In the genomic region with DNA sequence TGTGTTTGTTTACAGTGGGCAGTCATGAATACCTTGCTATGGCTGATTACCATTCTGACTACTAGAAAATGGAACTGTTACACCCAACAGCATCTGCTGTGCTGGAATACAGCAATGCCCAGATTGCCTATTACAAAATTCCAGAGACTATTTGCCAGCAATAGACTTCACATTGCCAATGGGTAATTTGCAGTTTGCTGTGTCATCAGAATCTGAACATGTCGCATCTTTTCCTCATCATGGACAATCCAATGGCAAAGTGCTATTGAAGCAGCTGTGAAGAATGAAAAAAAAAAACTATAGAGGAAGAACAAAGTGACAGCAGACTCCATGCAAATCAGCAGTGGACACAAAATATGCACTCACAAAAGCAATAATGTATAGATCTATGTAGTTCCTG, we compare ENCODE assay signal across 18 cellular contexts.
A peak's percentile ranks its signal among the peaks of the same experiment; 100 is the strongest.
DNase-seq lines count a peak whose midpoint lies in the region; ATAC-seq, FAIRE-seq and TF ChIP-seq lines count a peak whose summit lies in the region.
"Had no signal": no experiment of that assay in that cellular context is flagged by ENCODE, and none has a peak within 500 bp of the region (broad histone marks: within the 10 kb centered on the region; RNA-seq: fewer than 3 reads in every experiment).

No MANE protein-coding gene starts in this region.

- H3K27ac ChIP-seq in A549 = no peak overlapping the region
- no peak overlapping the region for H3K27ac ChIP-seq in K562 (ENCODE audit: extremely low read depth, low read depth, low read length)
- H3K27ac ChIP-seq: GM23248 had no signal

- no peak overlapping the region for H3K9ac ChIP-seq in K562 (ENCODE audit: insufficient read depth in 1 of 2, low read depth in 2 of 2, low read length in 2 of 2)
- H3K9ac ChIP-seq: GM23248 had no signal

- H3K79me2 ChIP-seq in K562 (ENCODE audit: control insufficient read depth, insufficient read depth, low read length) = no peaks in the 10 kb centered on the region

- H3K27me3 ChIP-seq in K562 (ENCODE audit: control insufficient read depth in 2 of 2, insufficient read depth in 2 of 2, low read length in 2 of 2) (no peaks in the 10 kb centered on the region), MG63 (no peaks in the 10 kb centered on the region)

- intact Hi-C loops in K562 (cut with micrococcal nuclease) = no loop called here

- no peak for TF ChIP-seq POLR2A in A549 (IDR thresholded peaks at IDR 0.05; ENCODE audit: low read length)
- no peak for TF ChIP-seq POLR2A in K562 (conservative IDR thresholded peaks at IDR 0.05)

- H3K9me3 ChIP-seq in A549 (no peaks in the 10 kb centered on the region), K562 (replicated peaks; ENCODE audit: control insufficient read depth, insufficient read depth, low read depth, low read length) (0 out of 2 replicates have a peak, but pooled peaks cover 3% of the 10 kb centered on the region), MG63 (no peaks in the 10 kb centered on the region)

- BruUV-seq in K562 (replicated peaks; lab: Mats Ljungman, UMichigan) = no TSS peak

- WGBS in A549 (ENCODE audit: missing lambda C conversion rate) = 50% methylated on average over 1 of the region's 1 CpG
- 0% methylated on average over 1 of the region's 1 CpG for WGBS in K562 (ENCODE audit: insufficient coverage, low coverage, missing lambda C conversion rate)

- CTCF ChIA-PET in A549 (lab: Yijun Ruan, JAX) = no interaction called here
- CTCF ChIA-PET in K562 (lab: Yijun Ruan, JAX; ENCODE audit: low intra/inter-chr PET ratio) = no interaction called here

- no peak overlapping the region for H2AFZ ChIP-seq in K562 (ENCODE audit: low read depth, low read length)
- H2AFZ ChIP-seq: GM23248 had no signal

- H3K4me1 ChIP-seq in A549 (no peaks in the 10 kb centered on the region), K562 (replicated peaks in 1 of 2; ENCODE audit: control insufficient read depth in 2 of 2, insufficient read depth in 2 of 2, low read length in 2 of 2) (no peaks in the 10 kb centered on the region)

- TF ChIP-seq EP300 in A549 (IDR thresholded peaks at IDR 0.05) (no peak), K562 (IDR thresholded peaks at IDR 0.05; ENCODE audit: low read length) (no peak)

- no peak overlapping the region for H3K4me3 ChIP-seq in A549
- H3K4me3 ChIP-seq in K562 = no peak overlapping the region
- no peak overlapping the region for H3K4me3 ChIP-seq in MG63
- H3K4me3 ChIP-seq: GM23248 had no signal

- no peak for DNase-seq in A549 (ENCODE audit: low read depth in 1 of 2, low spot score in 1 of 2)
- DNase-seq in Ammon's horn (ENCODE audit: low spot score) = peak; percentile 4
- DNase-seq in NCI-H1694 treated with DMSO at 0.1 percent for 48 hours (lab: John Stamatoyannopoulos, UW) = peak; percentile 10
- no peak for DNase-seq in K562 (ENCODE audit: extremely low read depth in 1 of 4, low spot score in 3 of 4)
- DNase-seq in MG63 = no peak
- DNase-seq in SHP77 (lab: John Stamatoyannopoulos, UW) = no peak
- DNase-seq: AML-193; C1 segment of cervical spinal cord; Calu3; CD4-positive, alpha-beta memory T cell; COR-L47; DMS79; GM23248; H7; HCEC 1CT had no signal

- H4K20me1 ChIP-seq in K562 (replicated peaks; ENCODE audit: control insufficient read depth, insufficient read depth, low read length) = no peaks in the 10 kb centered on the region

- H3K4me2 ChIP-seq in A549 = no peak overlapping the region
- H3K4me2 ChIP-seq in K562 (ENCODE audit: insufficient read depth, low read length) = no peak overlapping the region

- no peak for TF ChIP-seq RAD21 in A549 (conservative IDR thresholded peaks at IDR 0.05 in 1 of 2, IDR thresholded peaks at IDR 0.05 in 1 of 2)
- no peak for TF ChIP-seq RAD21 in K562 (CRISPR knock-in tag; conservative IDR thresholded peaks at IDR 0.05 in 1 of 2, IDR thresholded peaks at IDR 0.05 in 1 of 2)

- TF ChIP-seq CTCF in A549 (IDR thresholded peaks at IDR 0.05) (no peak), K562 (IDR thresholded peaks at IDR 0.05 in 2 of 3, conservative IDR thresholded peaks at IDR 0.05 in 1 of 3; ENCODE audit: insufficient read depth in 2 of 3, low read depth in 1 of 3, low read length in 3 of 3) (no peak)

- POLR2A ChIA-PET in A549 (lab: Yijun Ruan, JAX) = no interaction called here
- POLR2A ChIA-PET in K562 (lab: Yijun Ruan, JAX) = no interaction called here

- no peaks in the 10 kb centered on the region for H3K9me1 ChIP-seq in K562 (ENCODE audit: control insufficient read depth, insufficient read depth, low read length)

- in situ Hi-C loops in K562 (cut with MboI) = no loop called here

- FAIRE-seq in A549 (lab: Jason Lieb, UNC) (no peak), K562 (lab: Jason Lieb, UNC) (no peak)
- FAIRE-seq: GM12892, H1 had no signal

- H3K36me3 ChIP-seq in K562 (ENCODE audit: control insufficient read depth, insufficient read depth, low read length) (no peaks in the 10 kb centered on the region), MG63 (no peaks in the 10 kb centered on the region)

- ATAC-seq in A549 (no peak), K562 (no peak), GM19395 (IDR thresholded peaks at IDR 0.05; ENCODE audit: unreplicated experiment) (no peak)

TF ChIP-seq in A549, 52 proteins besides CTCF, POLR2A, EP300 and RAD21:
- TF ChIP-seq, protein P1, sequence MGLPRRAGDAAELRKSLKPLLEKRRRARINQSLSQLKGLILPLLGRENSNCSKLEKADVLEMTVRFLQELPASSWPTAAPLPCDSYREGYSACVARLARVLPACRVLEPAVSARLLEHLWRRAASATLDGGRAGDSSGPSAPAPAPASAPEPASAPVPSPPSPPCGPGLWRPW (IDR thresholded peaks at IDR 0.05) = no peak
- TF ChIP-seq MAFK (IDR thresholded peaks at IDR 0.05; ENCODE audit: partially characterized antibody) (peak; percentile 45), TFCP2L1 (CRISPR knock-in tag; IDR thresholded peaks at IDR 0.05) (no peak), JUN (IDR thresholded peaks at IDR 0.05) (no peak)

TF ChIP-seq in K562, 482 proteins besides CTCF, POLR2A, EP300 and RAD21:
- TF ChIP-seq, protein P2, sequence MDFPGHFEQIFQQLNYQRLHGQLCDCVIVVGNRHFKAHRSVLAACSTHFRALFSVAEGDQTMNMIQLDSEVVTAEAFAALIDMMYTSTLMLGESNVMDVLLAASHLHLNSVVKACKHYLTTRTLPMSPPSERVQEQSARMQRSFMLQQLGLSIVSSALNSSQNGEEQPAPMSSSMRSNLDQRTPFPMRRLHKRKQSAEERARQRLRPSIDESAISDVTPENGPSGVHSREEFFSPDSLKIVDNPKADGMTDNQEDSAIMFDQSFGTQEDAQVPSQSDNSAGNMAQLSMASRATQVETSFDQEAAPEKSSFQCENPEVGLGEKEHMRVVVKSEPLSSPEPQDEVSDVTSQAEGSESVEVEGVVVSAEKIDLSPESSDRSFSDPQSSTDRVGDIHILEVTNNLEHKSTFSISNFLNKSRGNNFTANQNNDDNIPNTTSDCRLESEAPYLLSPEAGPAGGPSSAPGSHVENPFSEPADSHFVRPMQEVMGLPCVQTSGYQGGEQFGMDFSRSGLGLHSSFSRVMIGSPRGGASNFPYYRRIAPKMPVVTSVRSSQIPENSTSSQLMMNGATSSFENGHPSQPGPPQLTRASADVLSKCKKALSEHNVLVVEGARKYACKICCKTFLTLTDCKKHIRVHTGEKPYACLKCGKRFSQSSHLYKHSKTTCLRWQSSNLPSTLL (IDR thresholded peaks at IDR 0.05) = no peak
- 0 out of 2 replicates have a peak, but pooled peaks have one; percentile 3 for TF ChIP-seq MAFF (IDR thresholded peaks at IDR 0.05; ENCODE audit: low read length)
- peak; percentile 16; the same call in 1 of the 2 replicates for TF ChIP-seq ZNF316 (IDR thresholded peaks at IDR 0.05)
- TF ChIP-seq MAFG (tag; conservative IDR thresholded peaks at IDR 0.05) = peak; percentile 20; the same call in 1 of the 2 replicates

Comparison
In these comparisons a context has a peak if more than half of its experiments do, and no peak if none do; other contexts are left out.
1. DNase-seq: peak in Ammon's horn (single experiment) and NCI-H1694 treated with DMSO at 0.1 percent for 48 hours (single experiment); none in A549 (0 of 2), K562 (0 of 4), MG63 (single experiment) and SHP77 (0 of 2).